14 cellular contexts compared by ENCODE assay signal in the genomic region with DNA sequence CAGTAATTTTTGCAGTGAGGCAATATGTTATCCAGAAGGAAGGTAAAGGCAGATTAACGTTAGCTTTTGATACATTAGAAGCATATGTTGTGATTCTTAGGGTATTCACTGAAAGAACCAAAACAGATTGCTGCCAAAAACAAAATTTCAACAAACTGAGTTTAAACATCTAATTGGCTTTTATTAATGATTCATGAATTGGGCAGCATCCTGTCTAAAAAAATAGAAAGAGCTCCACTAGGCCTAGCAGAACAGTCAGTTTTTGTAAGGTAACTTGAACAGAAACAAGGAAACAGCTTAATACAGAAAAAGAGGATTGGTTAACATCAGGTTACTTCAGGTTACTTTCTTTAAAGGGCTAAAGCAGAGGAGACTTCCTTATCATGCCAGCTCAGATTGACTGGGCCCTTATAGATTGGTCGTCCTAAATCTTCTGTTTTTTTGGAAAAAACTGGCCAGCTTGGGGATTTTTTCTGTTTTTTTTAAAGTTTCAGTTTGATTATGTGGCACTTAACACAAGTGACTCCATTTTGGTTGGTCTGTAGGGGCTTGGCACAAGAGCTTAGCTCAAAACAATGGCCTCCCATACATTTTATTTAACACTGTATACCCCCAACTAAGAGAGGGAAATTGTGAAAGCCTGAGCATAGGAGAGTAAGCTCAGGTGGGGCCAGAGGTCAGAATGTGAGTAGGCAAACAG. TPM values are rescaled to one million over a fixed set of nuclear protein-coding genes. Genes with fewer than 3 reads are reported as not detected.
DNase-seq lines count a peak whose midpoint lies in the region; TF ChIP-seq lines count a peak whose summit lies in the region.
"Had no signal": no experiment of that assay in that cellular context is flagged by ENCODE, and none has a peak within 500 bp of the region (broad histone marks: within the 10 kb centered on the region; RNA-seq: fewer than 3 reads in every experiment).

No MANE protein-coding gene starts in this region.

- no peak for TF ChIP-seq EP300 in sigmoid colon (IDR thresholded peaks at IDR 0.05)

- intact Hi-C loops in activated CD4-positive, alpha-beta memory T cell treated with anti-CD3 and anti-CD28 coated beads for 36 hours (cut with micrococcal nuclease), result loop anchor here (2.0 to 5.0 kb wide), 2 partner anchors 37 to 72 kb away; a partner anchor contains a TSS
- intact Hi-C loops in sigmoid colon (cut with DNase I), result no loop called here

- H3K27me3 Mint-ChIP-seq in activated CD4-positive, alpha-beta memory T cell treated with anti-CD3 and anti-CD28 coated beads for 36 hours, result no peaks in the 10 kb centered on the region
- no peaks in the 10 kb centered on the region for H3K27me3 Mint-ChIP-seq in activated CD4-positive, alpha-beta memory T cell treated with anti-CD3 and anti-CD28 coated beads, Interleukin-2, amount 10 ng/mL, durations not matched to agents 7 days and 5 days
- H3K27me3 Mint-ChIP-seq: CD4-positive, CD25-positive, alpha-beta regulatory T cell; IgD-negative memory B cell had no signal

- H3K4me1 Mint-ChIP-seq in activated CD4-positive, alpha-beta memory T cell treated with anti-CD3 and anti-CD28 coated beads for 36 hours (ENCODE audit: low read depth), result peaks cover 17% of the 10 kb centered on the region
- H3K4me1 Mint-ChIP-seq in activated CD4-positive, alpha-beta memory T cell treated with anti-CD3 and anti-CD28 coated beads, Interleukin-2, amount 10 ng/mL, durations not matched to agents 7 days and 5 days, result peaks cover 7% of the 10 kb centered on the region

- H3K27ac ChIP-seq in HEK293 (ENCODE audit: extremely low read depth, low read depth, low read length), result no peak overlapping the region
- H3K27ac ChIP-seq in sigmoid colon, result no peak overlapping the region
- H3K27ac ChIP-seq: BLaER1, GM23248 had no signal

- H3K36me3 ChIP-seq in HEK293 (ENCODE audit: control insufficient read depth in 2 of 2, insufficient read depth in 1 of 2, low read length in 2 of 2) (no peaks in the 10 kb centered on the region), sigmoid colon (no peaks in the 10 kb centered on the region)
- H3K36me3 ChIP-seq: BLaER1 had no signal

- H3K4me3 ChIP-seq in HEK293 (ENCODE audit: low read depth, low read length), result no peak overlapping the region
- H3K4me3 ChIP-seq in sigmoid colon, result no peak overlapping the region
- H3K4me3 ChIP-seq: BLaER1, GM23248 had no signal

- TF ChIP-seq POLR2A in erythroblast (IDR thresholded peaks at IDR 0.05; ENCODE audit: low read length), result no peak
- TF ChIP-seq POLR2A in sigmoid colon (IDR thresholded peaks at IDR 0.05), result no peak

- POLR2A ChIA-PET in activated CD4-positive, alpha-beta memory T cell treated with anti-CD3 and anti-CD28 coated beads for 36 hours (lab: Charles Lee), result interaction anchor here (1.2 to 1.5 kb wide), 3 partner anchors 36 to 53 kb away, joined by 3 to 5 read pairs (median 3); a partner anchor contains a TSS
- POLR2A ChIA-PET in activated CD4-positive, alpha-beta memory T cell treated with anti-CD3 and anti-CD28 coated beads, Interleukin-2, amount 10 ng/mL, durations not matched to agents 7 days and 5 days (lab: Charles Lee), result no interaction called here
- POLR2A ChIA-PET in HEK293 (lab: Yijun Ruan, JAX), result no interaction called here

- no peaks in the 10 kb centered on the region for H3K27me3 ChIP-seq in sigmoid colon
- H3K27me3 ChIP-seq: BLaER1 had no signal

- H3K27ac Mint-ChIP-seq in activated CD4-positive, alpha-beta memory T cell treated with anti-CD3 and anti-CD28 coated beads for 36 hours, result peak overlapping the region; percentile 16
- no peak overlapping the region for H3K27ac Mint-ChIP-seq in activated CD4-positive, alpha-beta memory T cell treated with anti-CD3 and anti-CD28 coated beads, Interleukin-2, amount 10 ng/mL, durations not matched to agents 7 days and 5 days
- H3K27ac Mint-ChIP-seq: H9, IgD-negative memory B cell had no signal

- no peaks in the 10 kb centered on the region for H3K9me3 ChIP-seq in HEK293 (ENCODE audit: control insufficient read depth, insufficient read depth, low read depth, low read length)
- H3K9me3 ChIP-seq in sigmoid colon, result peaks cover 0 to 6% (median 1%) of the 10 kb centered on the region in 4 donors

- no peak for TF ChIP-seq CTCF in HEK293 (tag by site-specific recombination; IDR thresholded peaks at IDR 0.05)
- TF ChIP-seq CTCF in sigmoid colon (IDR thresholded peaks at IDR 0.05), result no peak

- CTCF ChIA-PET in activated CD4-positive, alpha-beta memory T cell treated with anti-CD3 and anti-CD28 coated beads for 36 hours (lab: Charles Lee), result interaction anchor here (0.8 to 1.8 kb wide), 2 partner anchors 11 to 369 kb away, joined by 3 to 5 read pairs; no protein-coding TSS in a partner anchor
- CTCF ChIA-PET in activated CD4-positive, alpha-beta memory T cell treated with anti-CD3 and anti-CD28 coated beads, Interleukin-2, amount 10 ng/mL, durations not matched to agents 7 days and 5 days (lab: Charles Lee), result no interaction called here
- CTCF ChIA-PET in HEK293 (lab: Yijun Ruan, JAX), result interaction anchor here (0.6 kb wide), 1 partner anchor 218 kb away, joined by 6 read pairs; no protein-coding TSS in a partner anchor

- no peaks in the 10 kb centered on the region for H3K9me3 Mint-ChIP-seq in activated CD4-positive, alpha-beta memory T cell treated with anti-CD3 and anti-CD28 coated beads for 36 hours
- no peaks in the 10 kb centered on the region for H3K9me3 Mint-ChIP-seq in activated CD4-positive, alpha-beta memory T cell treated with anti-CD3 and anti-CD28 coated beads, Interleukin-2, amount 10 ng/mL, durations not matched to agents 7 days and 5 days

- H3K36me3 Mint-ChIP-seq in activated CD4-positive, alpha-beta memory T cell treated with anti-CD3 and anti-CD28 coated beads for 36 hours, result no peaks in the 10 kb centered on the region
- no peaks in the 10 kb centered on the region for H3K36me3 Mint-ChIP-seq in activated CD4-positive, alpha-beta memory T cell treated with anti-CD3 and anti-CD28 coated beads, Interleukin-2, amount 10 ng/mL, durations not matched to agents 7 days and 5 days (ENCODE audit: low read depth)
- H3K36me3 Mint-ChIP-seq: CD4-positive, CD25-positive, alpha-beta regulatory T cell had no signal

- H3K4me1 ChIP-seq in HEK293 (ENCODE audit: control insufficient read depth, insufficient read depth, low read length), result no peaks in the 10 kb centered on the region
- no peaks in the 10 kb centered on the region for H3K4me1 ChIP-seq in sigmoid colon

- H3K4me3 Mint-ChIP-seq in activated CD4-positive, alpha-beta memory T cell treated with anti-CD3 and anti-CD28 coated beads for 36 hours, result no peak overlapping the region
- H3K4me3 Mint-ChIP-seq in activated CD4-positive, alpha-beta memory T cell treated with anti-CD3 and anti-CD28 coated beads, Interleukin-2, amount 10 ng/mL, durations not matched to agents 7 days and 5 days, result no peak overlapping the region
- H3K4me3 Mint-ChIP-seq: CD4-positive, CD25-positive, alpha-beta regulatory T cell; H9; IgD-negative memory B cell had no signal

- WGBS in sigmoid colon, 2 donors, result 85 to 88% methylated on average over 2 of the region's 2 CpGs

- DNase-seq in activated CD4-positive, alpha-beta memory T cell treated with anti-CD3 and anti-CD28 coated beads for 36 hours, result no peak
- DNase-seq in activated CD4-positive, alpha-beta memory T cell treated with anti-CD3 and anti-CD28 coated beads, Interleukin-2, amount 10 ng/mL, durations not matched to agents 7 days and 5 days, result no peak
- peak; percentile 6 to 15 for DNase-seq in erythroblast (lab: John Stamatoyannopoulos, UW)
- no peak for DNase-seq in sigmoid colon
- no peak for DNase-seq in NCI-H748 (lab: John Stamatoyannopoulos, UW; ENCODE audit: unreplicated experiment)
- no peak for DNase-seq in amniotic stem cell (lab: John Stamatoyannopoulos, UW)
- DNase-seq: 8988T; CD4-positive, CD25-positive, alpha-beta regulatory T cell; DMS 273 treated with DMSO at 0.1 percent for 48 hours; H9 had no signal

TF ChIP-seq in HEK293, 187 proteins besides CTCF, POLR2A, EP300 and RAD21:
- peak; percentile 99 for TF ChIP-seq ZNF549 (tag by site-specific recombination; IDR thresholded peaks at IDR 0.05)
- no peak for TF ChIP-seq ZNF747 (tag by site-specific recombination; IDR thresholded peaks at IDR 0.05)

RNA-seq across cellular contexts. Expression of a gene that starts 36.8 kb away (rescaled TPM):
- 10 to 100 TPM; 49.5 to 51.0 TPM for total RNA-seq in activated CD4-positive, alpha-beta memory T cell treated with anti-CD3 and anti-CD28 coated beads for 36 hours
- total RNA-seq in activated CD4-positive, alpha-beta memory T cell treated with anti-CD3 and anti-CD28 coated beads, Interleukin-2, amount 10 ng/mL, durations not matched to agents 7 days and 5 days, result 10 to 100 TPM; 18.7 to 19.1 TPM
- 10 to 100 TPM; 32.6 to 38.5 (median 37.8) TPM for total RNA-seq in sigmoid colon
- polyA plus RNA-seq in sigmoid colon, result 10 to 100 TPM in 1 of 3 donors, 1 to 10 TPM in 2; 8.4 to 43.8 (median 9.5) TPM

Comparison
In these comparisons a context has a peak if more than half of its experiments do, and no peak if none do; other contexts are left out.
1. DNase-seq: peak in erythroblast (2 of 2); none in activated CD4-positive, alpha-beta memory T cell treated with anti-CD3 and anti-CD28 coated beads for 36 hours (single experiment), activated CD4-positive, alpha-beta memory T cell treated with anti-CD3 and anti-CD28 coated beads, Interleukin-2, amount 10 ng/mL, durations not matched to agents 7 days and 5 days (single experiment), sigmoid colon (single experiment), NCI-H748 (single experiment) and amniotic stem cell (single experiment).